ENCODE assay signal across 1 cellular context in genomic region chr3:190617185-190617584, GRCh38.
TF ChIP-seq lines count a peak whose summit lies in the region.

No MANE protein-coding gene starts in this region.

TF ChIP-seq in HepG2, 621 proteins besides CTCF, POLR2A, EP300 and RAD21 (continued from another document and continues in another):
- TF ChIP-seq ZBTB46 (CRISPR knock-in tag; IDR thresholded peaks at IDR 0.05; ENCODE audit: borderline replicate concordance) (no peak), ZNF33A (CRISPR knock-in tag; IDR thresholded peaks at IDR 0.05; ENCODE audit: borderline replicate concordance) (no peak), ZNF256 (CRISPR knock-in tag; conservative IDR thresholded peaks at IDR 0.05) (no peak), ZNF761 (CRISPR knock-in tag; conservative IDR thresholded peaks at IDR 0.05) (no peak), U2AF1 (optimal IDR thresholded peaks at IDR 0.05; ENCODE audit: low read depth, low read length) (no peak), SOX5 (CRISPR knock-in tag; IDR thresholded peaks at IDR 0.05; ENCODE audit: borderline replicate concordance) (0 out of 2 replicates have a peak, but pooled peaks have one; percentile 41), ADNP (CRISPR knock-in tag; IDR thresholded peaks at IDR 0.05) (no peak), ZNF598 (CRISPR knock-in tag; IDR thresholded peaks at IDR 0.05; ENCODE audit: borderline replicate concordance) (no peak), CHD4 (IDR thresholded peaks at IDR 0.05; ENCODE audit: borderline replicate concordance, low read length) (peak; percentile 71; the same call in 1 of the 2 replicates), ZNF276 (CRISPR knock-in tag; IDR thresholded peaks at IDR 0.05; ENCODE audit: low read depth) (no peak), ZNF615 (CRISPR knock-in tag; IDR thresholded peaks at IDR 0.05; ENCODE audit: borderline replicate concordance) (no peak), SNRNP70 (IDR thresholded peaks at IDR 0.05; ENCODE audit: low read depth, low read length) (no peak), ZNF101 (CRISPR knock-in tag; IDR thresholded peaks at IDR 0.05; ENCODE audit: borderline replicate concordance, low read depth) (no peak), ARID3A (IDR thresholded peaks at IDR 0.05; ENCODE audit: low read depth, low read length) (peak; percentile 78), MED13 (CRISPR knock-in tag; IDR thresholded peaks at IDR 0.05) (no peak), ZFP36L2 (CRISPR knock-in tag; IDR thresholded peaks at IDR 0.05) (no peak), ZNF207 (IDR thresholded peaks at IDR 0.05; ENCODE audit: borderline replicate concordance) (no peak), FOSL1 (CRISPR knock-in tag; IDR thresholded peaks at IDR 0.05; ENCODE audit: borderline replicate concordance) (no peak), MNT (IDR thresholded peaks at IDR 0.05) (no peak), ZFP1 (CRISPR knock-in tag; IDR thresholded peaks at IDR 0.05) (no peak), MXI1 (IDR thresholded peaks at IDR 0.05; ENCODE audit: borderline replicate concordance, low read depth, low read length) (peak; percentile 52; the same call in 1 of the 3 replicates), ZEB1 (IDR thresholded peaks at IDR 0.05; ENCODE audit: insufficient replicate concordance, low read depth) (no peak), HOXA5 (CRISPR knock-in tag; IDR thresholded peaks at IDR 0.05) (no peak), TAF15 (IDR thresholded peaks at IDR 0.05; ENCODE audit: low read depth, low read length, poor library complexity, severe bottlenecking) (no peak), RARG (CRISPR knock-in tag; IDR thresholded peaks at IDR 0.05; ENCODE audit: low read depth) (no peak)
- TF ChIP-seq, protein P1, sequence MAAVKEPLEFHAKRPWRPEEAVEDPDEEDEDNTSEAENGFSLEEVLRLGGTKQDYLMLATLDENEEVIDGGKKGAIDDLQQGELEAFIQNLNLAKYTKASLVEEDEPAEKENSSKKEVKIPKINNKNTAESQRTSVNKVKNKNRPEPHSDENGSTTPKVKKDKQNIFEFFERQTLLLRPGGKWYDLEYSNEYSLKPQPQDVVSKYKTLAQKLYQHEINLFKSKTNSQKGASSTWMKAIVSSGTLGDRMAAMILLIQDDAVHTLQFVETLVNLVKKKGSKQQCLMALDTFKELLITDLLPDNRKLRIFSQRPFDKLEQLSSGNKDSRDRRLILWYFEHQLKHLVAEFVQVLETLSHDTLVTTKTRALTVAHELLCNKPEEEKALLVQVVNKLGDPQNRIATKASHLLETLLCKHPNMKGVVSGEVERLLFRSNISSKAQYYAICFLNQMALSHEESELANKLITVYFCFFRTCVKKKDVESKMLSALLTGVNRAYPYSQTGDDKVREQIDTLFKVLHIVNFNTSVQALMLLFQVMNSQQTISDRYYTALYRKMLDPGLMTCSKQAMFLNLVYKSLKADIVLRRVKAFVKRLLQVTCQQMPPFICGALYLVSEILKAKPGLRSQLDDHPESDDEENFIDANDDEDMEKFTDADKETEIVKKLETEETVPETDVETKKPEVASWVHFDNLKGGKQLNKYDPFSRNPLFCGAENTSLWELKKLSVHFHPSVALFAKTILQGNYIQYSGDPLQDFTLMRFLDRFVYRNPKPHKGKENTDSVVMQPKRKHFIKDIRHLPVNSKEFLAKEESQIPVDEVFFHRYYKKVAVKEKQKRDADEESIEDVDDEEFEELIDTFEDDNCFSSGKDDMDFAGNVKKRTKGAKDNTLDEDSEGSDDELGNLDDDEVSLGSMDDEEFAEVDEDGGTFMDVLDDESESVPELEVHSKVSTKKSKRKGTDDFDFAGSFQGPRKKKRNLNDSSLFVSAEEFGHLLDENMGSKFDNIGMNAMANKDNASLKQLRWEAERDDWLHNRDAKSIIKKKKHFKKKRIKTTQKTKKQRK (IDR thresholded peaks at IDR 0.05; ENCODE audit: low read length), result no peak
- TF ChIP-seq, protein P2, sequence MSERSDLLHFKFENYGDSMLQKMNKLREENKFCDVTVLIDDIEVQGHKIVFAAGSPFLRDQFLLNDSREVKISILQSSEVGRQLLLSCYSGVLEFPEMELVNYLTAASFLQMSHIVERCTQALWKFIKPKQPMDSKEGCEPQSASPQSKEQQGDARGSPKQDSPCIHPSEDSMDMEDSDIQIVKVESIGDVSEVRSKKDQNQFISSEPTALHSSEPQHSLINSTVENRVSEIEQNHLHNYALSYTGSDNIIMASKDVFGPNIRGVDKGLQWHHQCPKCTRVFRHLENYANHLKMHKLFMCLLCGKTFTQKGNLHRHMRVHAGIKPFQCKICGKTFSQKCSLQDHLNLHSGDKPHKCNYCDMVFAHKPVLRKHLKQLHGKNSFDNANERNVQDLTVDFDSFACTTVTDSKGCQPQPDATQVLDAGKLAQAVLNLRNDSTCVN (CRISPR knock-in tag; IDR thresholded peaks at IDR 0.05; ENCODE audit: borderline replicate concordance), result no peak
- TF ChIP-seq, protein P3, sequence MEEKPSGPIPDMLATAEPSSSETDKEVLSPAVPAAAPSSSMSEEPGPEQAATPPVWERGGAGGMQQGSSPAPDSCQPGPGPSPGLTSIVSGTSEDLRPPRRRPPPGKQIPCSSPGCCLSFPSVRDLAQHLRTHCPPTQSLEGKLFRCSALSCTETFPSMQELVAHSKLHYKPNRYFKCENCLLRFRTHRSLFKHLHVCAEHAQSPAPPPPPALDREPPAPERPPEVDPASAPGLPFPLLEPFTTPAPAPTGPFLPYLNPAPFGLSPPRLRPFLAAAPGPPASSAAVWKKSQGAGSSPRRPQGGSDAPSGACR (CRISPR knock-in tag; IDR thresholded peaks at IDR 0.05), result no peak
- TF ChIP-seq, protein P4, sequence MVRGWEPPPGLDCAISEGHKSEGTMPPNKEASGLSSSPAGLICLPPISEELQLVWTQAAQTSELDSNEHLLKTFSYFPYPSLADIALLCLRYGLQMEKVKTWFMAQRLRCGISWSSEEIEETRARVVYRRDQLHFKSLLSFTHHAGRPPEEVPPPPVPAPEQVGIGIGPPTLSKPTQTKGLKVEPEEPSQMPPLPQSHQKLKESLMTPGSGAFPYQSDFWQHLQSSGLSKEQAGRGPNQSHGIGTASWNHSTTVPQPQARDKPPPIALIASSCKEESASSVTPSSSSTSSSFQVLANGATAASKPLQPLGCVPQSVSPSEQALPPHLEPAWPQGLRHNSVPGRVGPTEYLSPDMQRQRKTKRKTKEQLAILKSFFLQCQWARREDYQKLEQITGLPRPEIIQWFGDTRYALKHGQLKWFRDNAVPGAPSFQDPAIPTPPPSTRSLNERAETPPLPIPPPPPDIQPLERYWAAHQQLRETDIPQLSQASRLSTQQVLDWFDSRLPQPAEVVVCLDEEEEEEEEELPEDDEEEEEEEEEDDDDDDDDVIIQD (CRISPR knock-in tag; IDR thresholded peaks at IDR 0.05; ENCODE audit: low read depth), result peak; percentile 53
- TF ChIP-seq, protein P5, sequence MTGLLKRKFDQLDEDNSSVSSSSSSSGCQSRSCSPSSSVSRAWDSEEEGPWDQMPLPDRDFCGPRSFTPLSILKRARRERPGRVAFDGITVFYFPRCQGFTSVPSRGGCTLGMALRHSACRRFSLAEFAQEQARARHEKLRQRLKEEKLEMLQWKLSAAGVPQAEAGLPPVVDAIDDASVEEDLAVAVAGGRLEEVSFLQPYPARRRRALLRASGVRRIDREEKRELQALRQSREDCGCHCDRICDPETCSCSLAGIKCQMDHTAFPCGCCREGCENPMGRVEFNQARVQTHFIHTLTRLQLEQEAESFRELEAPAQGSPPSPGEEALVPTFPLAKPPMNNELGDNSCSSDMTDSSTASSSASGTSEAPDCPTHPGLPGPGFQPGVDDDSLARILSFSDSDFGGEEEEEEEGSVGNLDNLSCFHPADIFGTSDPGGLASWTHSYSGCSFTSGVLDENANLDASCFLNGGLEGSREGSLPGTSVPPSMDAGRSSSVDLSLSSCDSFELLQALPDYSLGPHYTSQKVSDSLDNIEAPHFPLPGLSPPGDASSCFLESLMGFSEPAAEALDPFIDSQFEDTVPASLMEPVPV (CRISPR knock-in tag; IDR thresholded peaks at IDR 0.05), result no peak
- TF ChIP-seq, protein P6, sequence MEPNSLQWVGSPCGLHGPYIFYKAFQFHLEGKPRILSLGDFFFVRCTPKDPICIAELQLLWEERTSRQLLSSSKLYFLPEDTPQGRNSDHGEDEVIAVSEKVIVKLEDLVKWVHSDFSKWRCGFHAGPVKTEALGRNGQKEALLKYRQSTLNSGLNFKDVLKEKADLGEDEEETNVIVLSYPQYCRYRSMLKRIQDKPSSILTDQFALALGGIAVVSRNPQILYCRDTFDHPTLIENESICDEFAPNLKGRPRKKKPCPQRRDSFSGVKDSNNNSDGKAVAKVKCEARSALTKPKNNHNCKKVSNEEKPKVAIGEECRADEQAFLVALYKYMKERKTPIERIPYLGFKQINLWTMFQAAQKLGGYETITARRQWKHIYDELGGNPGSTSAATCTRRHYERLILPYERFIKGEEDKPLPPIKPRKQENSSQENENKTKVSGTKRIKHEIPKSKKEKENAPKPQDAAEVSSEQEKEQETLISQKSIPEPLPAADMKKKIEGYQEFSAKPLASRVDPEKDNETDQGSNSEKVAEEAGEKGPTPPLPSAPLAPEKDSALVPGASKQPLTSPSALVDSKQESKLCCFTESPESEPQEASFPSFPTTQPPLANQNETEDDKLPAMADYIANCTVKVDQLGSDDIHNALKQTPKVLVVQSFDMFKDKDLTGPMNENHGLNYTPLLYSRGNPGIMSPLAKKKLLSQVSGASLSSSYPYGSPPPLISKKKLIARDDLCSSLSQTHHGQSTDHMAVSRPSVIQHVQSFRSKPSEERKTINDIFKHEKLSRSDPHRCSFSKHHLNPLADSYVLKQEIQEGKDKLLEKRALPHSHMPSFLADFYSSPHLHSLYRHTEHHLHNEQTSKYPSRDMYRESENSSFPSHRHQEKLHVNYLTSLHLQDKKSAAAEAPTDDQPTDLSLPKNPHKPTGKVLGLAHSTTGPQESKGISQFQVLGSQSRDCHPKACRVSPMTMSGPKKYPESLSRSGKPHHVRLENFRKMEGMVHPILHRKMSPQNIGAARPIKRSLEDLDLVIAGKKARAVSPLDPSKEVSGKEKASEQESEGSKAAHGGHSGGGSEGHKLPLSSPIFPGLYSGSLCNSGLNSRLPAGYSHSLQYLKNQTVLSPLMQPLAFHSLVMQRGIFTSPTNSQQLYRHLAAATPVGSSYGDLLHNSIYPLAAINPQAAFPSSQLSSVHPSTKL (CRISPR knock-in tag; IDR thresholded peaks at IDR 0.05), result peak; percentile 71
